23 cellular contexts compared by ENCODE assay signal in genomic region chr11:5384335-5384734, GRCh38. TPM values are rescaled to one million over a fixed set of nuclear protein-coding genes. Genes with fewer than 3 reads are reported as not detected.
DNase-seq lines count a peak whose midpoint lies in the region; ATAC-seq and TF ChIP-seq lines count a peak whose summit lies in the region.
"Had no signal": no experiment of that assay in that cellular context is flagged by ENCODE, and none has a peak within 500 bp of the region (broad histone marks: within the 10 kb centered on the region; RNA-seq: fewer than 3 reads in every experiment).

No MANE protein-coding gene starts in this region.

- H3K4me3 ChIP-seq in endodermal cell (ENCODE audit: low read length) (no peak overlapping the region), mesodermal cell (ENCODE audit: extremely low read depth, insufficient read depth, low read length, poor library complexity, severe bottlenecking) (no peak overlapping the region)
- H3K4me3 ChIP-seq: A549, GM12878 had no signal

- H3K27ac ChIP-seq in endodermal cell (ENCODE audit: low read depth, low read length), result no peak overlapping the region
- peak overlapping the region; percentile 19 for H3K27ac ChIP-seq in mesodermal cell (ENCODE audit: low read depth, low read length, severe bottlenecking)
- H3K27ac ChIP-seq: A549, C4-2B, KMS-11 had no signal

- peaks cover 7% of the 10 kb centered on the region for H3K4me1 ChIP-seq in endodermal cell (ENCODE audit: control insufficient read depth, insufficient read depth, low read length)
- H3K4me1 ChIP-seq in mesodermal cell (ENCODE audit: control insufficient read depth, insufficient read depth, low read length, poor library complexity, severe bottlenecking), result no peaks in the 10 kb centered on the region
- H3K4me1 ChIP-seq: A549 had no signal

- no peaks in the 10 kb centered on the region for H3K36me3 Mint-ChIP-seq in WTC11
- H3K36me3 Mint-ChIP-seq in endodermal cell (ENCODE audit: low read depth), result no peaks in the 10 kb centered on the region
- H3K36me3 Mint-ChIP-seq in MCF 10A (ENCODE audit: insufficient read depth, unreplicated experiment), result no peaks in the 10 kb centered on the region

- TF ChIP-seq CTCF in WTC11 (IDR thresholded peaks at IDR 0.05) (no peak), endodermal cell (conservative IDR thresholded peaks at IDR 0.05) (peak; percentile 34), MCF 10A (IDR thresholded peaks at IDR 0.05; ENCODE audit: unreplicated experiment) (no peak)

- POLR2A ChIA-PET in WTC11 (lab: Charles Lee) (no interaction called here), MCF 10A (lab: Yijun Ruan, JAX) (no interaction called here)

- BruUV-seq in MCF 10A (replicated peaks; lab: Mats Ljungman, UMichigan), result no TSS peak

- peak overlapping the region; percentile 44 for H3K9ac ChIP-seq in endodermal cell (ENCODE audit: extremely low read depth, low read length, poor library complexity, severe bottlenecking)
- H3K9ac ChIP-seq: KMS-11 had no signal

- peaks cover 14% of the 10 kb centered on the region for H3K4me1 Mint-ChIP-seq in WTC11
- peaks cover 30% of the 10 kb centered on the region for H3K4me1 Mint-ChIP-seq in endodermal cell
- H3K4me1 Mint-ChIP-seq in MCF 10A (ENCODE audit: insufficient read depth, unreplicated experiment), result no peaks in the 10 kb centered on the region

- CTCF ChIA-PET in WTC11 (lab: Charles Lee) (no interaction called here), MCF 10A (lab: Yijun Ruan, JAX) (no interaction called here)

- H3K9me3 Mint-ChIP-seq in WTC11 (no peaks in the 10 kb centered on the region), endodermal cell (peaks cover 3% of the 10 kb centered on the region), MCF 10A (ENCODE audit: unreplicated experiment) (no peaks in the 10 kb centered on the region)
- H3K9me3 Mint-ChIP-seq: HFFc6 had no signal

- WGBS in endodermal cell (ENCODE audit: insufficient coverage in 1 of 2, insufficient read length in 1 of 2), 2 experiments, result 78 to 90% methylated on average over 2 of the region's 2 CpGs
- WGBS in mesodermal cell (ENCODE audit: insufficient coverage in 2 of 2), 2 experiments, result 77 to 100% methylated on average over 1 to 2 of the region's 2 CpGs

- H3K27me3 Mint-ChIP-seq in WTC11 (ENCODE audit: low read depth) (no peaks in the 10 kb centered on the region), endodermal cell (ENCODE audit: insufficient read depth) (no peaks in the 10 kb centered on the region), MCF 10A (ENCODE audit: insufficient read depth, unreplicated experiment) (peaks cover 23% of the 10 kb centered on the region)
- H3K27me3 Mint-ChIP-seq: CD4-positive, alpha-beta T cell had no signal

- no peak overlapping the region for H3K27ac Mint-ChIP-seq in WTC11
- peak overlapping the region; percentile 86 for H3K27ac Mint-ChIP-seq in endodermal cell
- no peak overlapping the region for H3K27ac Mint-ChIP-seq in MCF 10A (ENCODE audit: low read depth, unreplicated experiment)
- H3K27ac Mint-ChIP-seq: CD4-positive, alpha-beta T cell; HFFc6 had no signal

- H3K36me3 ChIP-seq in endodermal cell (ENCODE audit: control insufficient read depth, insufficient read depth, low read length), result no peaks in the 10 kb centered on the region
- H3K36me3 ChIP-seq in mesodermal cell (ENCODE audit: control insufficient read depth, insufficient read depth, low read length), result no peaks in the 10 kb centered on the region

- H3K9me3 ChIP-seq in endodermal cell (ENCODE audit: control insufficient read depth, low read length), result no peaks in the 10 kb centered on the region
- H3K9me3 ChIP-seq in mesodermal cell (ENCODE audit: control insufficient read depth, low read length), result no peaks in the 10 kb centered on the region
- H3K9me3 ChIP-seq: A549 had no signal

- DNase-seq in WTC11 (ENCODE audit: low spot score) (peak; percentile 18), endodermal cell (no peak), NCI-H446 (lab: John Stamatoyannopoulos, UW) (no peak), NCI-H1417 treated with DMSO at 0.1 percent for 48 hours (lab: John Stamatoyannopoulos, UW) (no peak), MCF 10A (ENCODE audit: unreplicated experiment) (no peak)
- DNase-seq: AML-193; CD4-positive, alpha-beta T cell; DMS 273 treated with DMSO at 0.1 percent for 48 hours; DMS53; DND-41; EL; HCEC 1CT; HFFc6 had no signal

- intact Hi-C loops in MCF 10A (cut with micrococcal nuclease), result loop anchor here (10.0 kb wide), 1 partner anchor 1200 kb away; no protein-coding TSS in a partner anchor

- H3K27me3 ChIP-seq in endodermal cell (ENCODE audit: control insufficient read depth, insufficient read depth, low read length, poor library complexity, severe bottlenecking), result no peaks in the 10 kb centered on the region

- ATAC-seq in WTC11, result peak; percentile 61
- ATAC-seq in HG03175 (IDR thresholded peaks at IDR 0.05; ENCODE audit: unreplicated experiment), result no peak
- ATAC-seq: A549, GM12878 had no signal

- H3K4me3 Mint-ChIP-seq in WTC11 (no peak overlapping the region), endodermal cell (peak overlapping the region; percentile 33), MCF 10A (ENCODE audit: unreplicated experiment) (no peak overlapping the region)
- H3K4me3 Mint-ChIP-seq: CD4-positive, alpha-beta T cell; HFFc6 had no signal

TF ChIP-seq in WTC11, 78 proteins besides CTCF, POLR2A, EP300 and RAD21 (continues in another document):
- TF ChIP-seq ZNF263 (CRISPR knock-in tag; IDR thresholded peaks at IDR 0.05; ENCODE audit: low read depth) (no peak), NFATC4 (CRISPR knock-in tag; IDR thresholded peaks at IDR 0.05) (no peak), ARID4B (CRISPR knock-in tag; IDR thresholded peaks at IDR 0.05; ENCODE audit: borderline replicate concordance) (no peak), ETV6 (CRISPR knock-in tag; IDR thresholded peaks at IDR 0.05) (no peak)
- TF ChIP-seq, protein P1, sequence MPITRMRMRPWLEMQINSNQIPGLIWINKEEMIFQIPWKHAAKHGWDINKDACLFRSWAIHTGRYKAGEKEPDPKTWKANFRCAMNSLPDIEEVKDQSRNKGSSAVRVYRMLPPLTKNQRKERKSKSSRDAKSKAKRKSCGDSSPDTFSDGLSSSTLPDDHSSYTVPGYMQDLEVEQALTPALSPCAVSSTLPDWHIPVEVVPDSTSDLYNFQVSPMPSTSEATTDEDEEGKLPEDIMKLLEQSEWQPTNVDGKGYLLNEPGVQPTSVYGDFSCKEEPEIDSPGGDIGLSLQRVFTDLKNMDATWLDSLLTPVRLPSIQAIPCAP (CRISPR knock-in tag; IDR thresholded peaks at IDR 0.05), result no peak

RNA-seq across cellular contexts. Expression of gene OR51M1, which starts 0.7 kb away (rescaled TPM):
- total RNA-seq in WTC11 (2021) (0.05 TPM in 1 of 3 replicates, not detected in the others), endodermal cell (1 to 10 TPM in 1 of 2 donors, under 1 TPM in 1; 0.55 to 1.1 TPM), MCF 10A (2022) (not detected in 2 replicates)
- polyA plus RNA-seq in endodermal cell (2013, experiment 1 of 2), result 0.18 TPM
- polyA plus RNA-seq in endodermal cell (2013, experiment 2 of 2), result 0.12 TPM
- polyA plus RNA-seq in mesodermal cell (2013, experiment 1 of 2), result not detected
- not detected for polyA plus RNA-seq in mesodermal cell (2013, experiment 2 of 2)
- total RNA-seq: CD4-positive, alpha-beta T cell; G401; GM12878; H4; HT-29 had no signal
- polyA plus RNA-seq: A549, BJ had no signal

RNA-seq across cellular contexts. Expression of gene OR51B6, which starts 33.0 kb away (rescaled TPM):
- total RNA-seq in WTC11 (2021), result not detected in 3 replicates
- total RNA-seq in endodermal cell, result under 1 TPM in 1 of 2 donors, not detected in 1; 0.29 TPM
- polyA plus RNA-seq in endodermal cell (2013, experiment 1 of 2), result not detected
- polyA plus RNA-seq in endodermal cell (2013, experiment 2 of 2), result not detected
- polyA plus RNA-seq in mesodermal cell (2013, experiment 1 of 2), result not detected
- polyA plus RNA-seq in mesodermal cell (2013, experiment 2 of 2), result not detected
- total RNA-seq in MCF 10A (2022), result not detected in 2 replicates
- total RNA-seq: CD4-positive, alpha-beta T cell; G401; H4; HFFc6; HT-29 had no signal
- polyA plus RNA-seq: A549, BJ, GM12878 had no signal

RNA-seq across cellular contexts. Expression of gene OR51Q1, which starts 37.6 kb away (rescaled TPM):
- total RNA-seq in WTC11 (2021), result not detected in 3 replicates
- 1 to 10 TPM in 1 of 2 donors, under 1 TPM in 1; 0.24 to 1.6 TPM for total RNA-seq in endodermal cell
- polyA plus RNA-seq in endodermal cell (2013, experiment 1 of 2), result not detected
- not detected for polyA plus RNA-seq in endodermal cell (2013, experiment 2 of 2)
- polyA plus RNA-seq in mesodermal cell (2013, experiment 1 of 2), result not detected
- not detected for polyA plus RNA-seq in mesodermal cell (2013, experiment 2 of 2)
- not detected in 2 replicates for total RNA-seq in MCF 10A (2022)
- total RNA-seq: CD4-positive, alpha-beta T cell; G401; GM12878; H4; HFFc6; HT-29 had no signal
- polyA plus RNA-seq: A549, BJ, GM12878 had no signal

RNA-seq across cellular contexts. Expression of gene OR51B5, which starts 41.0 kb away (rescaled TPM):
- 0.26 to 0.37 TPM in 2 of 3 replicates, not detected in the other for total RNA-seq in WTC11 (2021)
- 1 to 10 TPM in 1 of 2 donors, under 1 TPM in 1; 0.93 to 1.8 TPM for total RNA-seq in endodermal cell
- not detected for polyA plus RNA-seq in endodermal cell (2013, experiment 1 of 2)
- not detected for polyA plus RNA-seq in endodermal cell (2013, experiment 2 of 2)
- not detected for polyA plus RNA-seq in mesodermal cell (2013, experiment 1 of 2)
- not detected for polyA plus RNA-seq in mesodermal cell (2013, experiment 2 of 2)
- not detected in 2 replicates for total RNA-seq in MCF 10A (2022)
- total RNA-seq: G401, HT-29 had no signal
- polyA plus RNA-seq: BJ had no signal

RNA-seq across cellular contexts. Expression of gene OR51I1, which starts 57.0 kb away (rescaled TPM):
- total RNA-seq in WTC11 (2021) (not detected in 3 replicates), endodermal cell (not detected), MCF 10A (2022) (not detected in 2 replicates)
- polyA plus RNA-seq in endodermal cell (2013, experiment 1 of 2), result not detected
- polyA plus RNA-seq in endodermal cell (2013, experiment 2 of 2), result not detected
- not detected for polyA plus RNA-seq in mesodermal cell (2013, experiment 1 of 2)
- polyA plus RNA-seq in mesodermal cell (2013, experiment 2 of 2), result not detected
- total RNA-seq: CD4-positive, alpha-beta T cell; G401; HFFc6; HT-29 had no signal
- polyA plus RNA-seq: A549, BJ had no signal
